In the genomic region with DNA sequence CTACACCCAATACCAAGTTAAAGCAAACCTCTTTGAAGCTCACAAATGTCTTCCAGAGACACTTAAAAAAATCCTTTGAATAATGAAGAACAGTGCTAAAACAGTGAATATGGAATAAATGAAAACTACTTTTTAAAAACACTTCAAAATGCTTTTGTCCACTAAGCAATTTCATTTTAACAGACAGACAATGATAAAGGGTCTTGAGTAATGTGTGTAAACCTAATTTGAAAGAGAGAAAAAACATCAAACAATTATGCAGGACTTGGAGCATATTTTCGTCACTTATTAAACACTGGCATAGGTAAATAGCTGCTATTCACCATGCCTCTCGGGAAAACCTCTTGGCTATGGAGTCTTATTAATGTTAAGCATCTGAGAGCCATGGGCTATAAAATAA, we compare ENCODE assay signal across 25 cellular contexts.
DNase-seq lines count a peak whose midpoint lies in the region; ATAC-seq and TF ChIP-seq lines count a peak whose summit lies in the region.
"Had no signal": no experiment of that assay in that cellular context is flagged by ENCODE, and none has a peak within 500 bp of the region (broad histone marks: within the 10 kb centered on the region; RNA-seq: fewer than 3 reads in every experiment).

No MANE protein-coding gene starts in this region.

- no peaks in the 10 kb centered on the region for H3K4me1 ChIP-seq in mucosa of descending colon (ENCODE audit: low read depth)

- H3K4me3 Mint-ChIP-seq in nephron, result no peak overlapping the region
- H3K4me3 Mint-ChIP-seq: activated CD4-positive, alpha-beta memory T cell treated with anti-CD3 and anti-CD28 coated beads for 36 hours; activated naive CD4-positive, alpha-beta T cell treated with anti-CD3 and anti-CD28 coated beads, Interleukin-2, amount 10 ng/mL, durations not matched to agents 7 days and 5 days; activated T-helper 1 cell treated with anti-CD3 and anti-CD28 coated beads, Interleukin-12 subunit alpha, Interleukin-12 subunit beta, Interleukin-2, Interleukin-4 antibody, amounts not matched to agents 30 ng/mL and 10 ng/mL and 1 ng/mL, durations not matched to agents 14 hours and 24 hours and 36 hours; CD4-positive, alpha-beta T cell had no signal

- no peak overlapping the region for H3K4me3 ChIP-seq in mucosa of descending colon
- H3K4me3 ChIP-seq: psoas muscle, thoracic aorta had no signal

- no peaks in the 10 kb centered on the region for H3K27me3 Mint-ChIP-seq in nephron (ENCODE audit: low read depth)
- H3K27me3 Mint-ChIP-seq: activated CD4-positive, alpha-beta memory T cell treated with anti-CD3 and anti-CD28 coated beads for 36 hours; activated naive CD4-positive, alpha-beta T cell treated with anti-CD3 and anti-CD28 coated beads, Interleukin-2, amount 10 ng/mL, durations not matched to agents 7 days and 5 days; CD4-positive, alpha-beta T cell had no signal

- DNase-seq in NCI-H146 (lab: John Stamatoyannopoulos, UW), result peak; percentile 20
- DNase-seq in NCI-H146 treated with DMSO at 0.1 percent for 48 hours (lab: John Stamatoyannopoulos, UW; ENCODE audit: unreplicated experiment), result no peak
- peak; percentile 88 for DNase-seq in NCI-H1105 treated with DMSO at 0.1 percent for 48 hours (lab: John Stamatoyannopoulos, UW)
- peak; percentile 39 for DNase-seq in NCI-H774 (lab: John Stamatoyannopoulos, UW)
- no peak for DNase-seq in T1000 (lab: John Stamatoyannopoulos, UW)
- no peak for DNase-seq in mucosa of descending colon
- DNase-seq in HCEC 1CT, result no peak
- DNase-seq: activated CD4-positive, alpha-beta memory T cell treated with anti-CD3 and anti-CD28 coated beads for 36 hours; activated CD4-positive, CD25-positive, alpha-beta regulatory T cell treated with anti-CD3 and anti-CD28 coated beads, Interleukin-2, amount 50 U/mL, for 72 hours; activated CD8-positive, alpha-beta memory T cell treated with anti-CD3 and anti-CD28 coated beads, Interleukin-2, amount 50 U/mL, for 4 hours; activated naive CD4-positive, alpha-beta T cell treated with anti-CD3 and anti-CD28 coated beads, Interleukin-2, amount 10 ng/mL, durations not matched to agents 7 days and 5 days; AML-193; CD4-positive, alpha-beta T cell; H7; mesenchymal stem cell; NCI-H1694; NCI-H226; psoas muscle; SIG-M5; stimulated activated naive CD4-positive, alpha-beta T cell treated with Interleukin-2 at 50 U/mL for 16 hours had no signal

- H3K9me3 Mint-ChIP-seq in nephron, result no peaks in the 10 kb centered on the region
- H3K9me3 Mint-ChIP-seq: activated CD4-positive, alpha-beta memory T cell treated with anti-CD3 and anti-CD28 coated beads for 36 hours; activated naive CD4-positive, alpha-beta T cell treated with anti-CD3 and anti-CD28 coated beads, Interleukin-2, amount 10 ng/mL, durations not matched to agents 7 days and 5 days; activated T-helper 1 cell treated with anti-CD3 and anti-CD28 coated beads, Interleukin-12 subunit alpha, Interleukin-12 subunit beta, Interleukin-2, Interleukin-4 antibody, amounts not matched to agents 30 ng/mL and 10 ng/mL and 1 ng/mL, durations not matched to agents 14 hours and 24 hours and 36 hours; CD4-positive, alpha-beta T cell had no signal

- peak overlapping the region; percentile 30 to 73 (median 47) for H3K27ac Mint-ChIP-seq in nephron
- H3K27ac Mint-ChIP-seq: activated CD4-positive, alpha-beta memory T cell treated with anti-CD3 and anti-CD28 coated beads for 36 hours; activated naive CD4-positive, alpha-beta T cell treated with anti-CD3 and anti-CD28 coated beads, Interleukin-2, amount 10 ng/mL, durations not matched to agents 7 days and 5 days; activated T-helper 1 cell treated with anti-CD3 and anti-CD28 coated beads, Interleukin-12 subunit alpha, Interleukin-12 subunit beta, Interleukin-2, Interleukin-4 antibody, amounts not matched to agents 30 ng/mL and 10 ng/mL and 1 ng/mL, durations not matched to agents 14 hours and 24 hours and 36 hours; CD4-positive, alpha-beta T cell had no signal

- peaks cover 52% of the 10 kb centered on the region for H3K4me1 Mint-ChIP-seq in nephron
- H3K4me1 Mint-ChIP-seq: activated naive CD4-positive, alpha-beta T cell treated with anti-CD3 and anti-CD28 coated beads, Interleukin-2, amount 10 ng/mL, durations not matched to agents 7 days and 5 days had no signal

- H3K36me3 Mint-ChIP-seq in nephron (ENCODE audit: low read depth), result peaks cover 43% of the 10 kb centered on the region
- H3K36me3 Mint-ChIP-seq: activated CD4-positive, alpha-beta memory T cell treated with anti-CD3 and anti-CD28 coated beads for 36 hours; activated naive CD4-positive, alpha-beta T cell treated with anti-CD3 and anti-CD28 coated beads, Interleukin-2, amount 10 ng/mL, durations not matched to agents 7 days and 5 days had no signal

- intact Hi-C loops in mucosa of descending colon (cut with DNase I, micrococcal nuclease), result no loop called here

- TF ChIP-seq CTCF in nephron (IDR thresholded peaks at IDR 0.05; ENCODE audit: unreplicated experiment in 3 of 3), result no peak
- TF ChIP-seq CTCF in mucosa of descending colon (IDR thresholded peaks at IDR 0.05), result no peak

- H3K36me3 ChIP-seq in mucosa of descending colon (ENCODE audit: low read depth), result no peaks in the 10 kb centered on the region

- ATAC-seq in mucosa of descending colon, result no peak
- ATAC-seq: left lobe of liver, Panc1, psoas muscle had no signal

- H3K9me3 ChIP-seq in mucosa of descending colon, result no peaks in the 10 kb centered on the region
- H3K9me3 ChIP-seq: psoas muscle, thoracic aorta had no signal

Comparison
In these comparisons a context has a peak if more than half of its experiments do, and no peak if none do; other contexts are left out.
1. DNase-seq: peak in NCI-H146 (single experiment), NCI-H1105 treated with DMSO at 0.1 percent for 48 hours (single experiment) and NCI-H774 (single experiment); none in NCI-H146 treated with DMSO at 0.1 percent for 48 hours (single experiment), T1000 (single experiment), mucosa of descending colon (0 of 3) and HCEC 1CT (single experiment).